ENCODE assay signal across 8 cellular contexts in the genomic region with DNA sequence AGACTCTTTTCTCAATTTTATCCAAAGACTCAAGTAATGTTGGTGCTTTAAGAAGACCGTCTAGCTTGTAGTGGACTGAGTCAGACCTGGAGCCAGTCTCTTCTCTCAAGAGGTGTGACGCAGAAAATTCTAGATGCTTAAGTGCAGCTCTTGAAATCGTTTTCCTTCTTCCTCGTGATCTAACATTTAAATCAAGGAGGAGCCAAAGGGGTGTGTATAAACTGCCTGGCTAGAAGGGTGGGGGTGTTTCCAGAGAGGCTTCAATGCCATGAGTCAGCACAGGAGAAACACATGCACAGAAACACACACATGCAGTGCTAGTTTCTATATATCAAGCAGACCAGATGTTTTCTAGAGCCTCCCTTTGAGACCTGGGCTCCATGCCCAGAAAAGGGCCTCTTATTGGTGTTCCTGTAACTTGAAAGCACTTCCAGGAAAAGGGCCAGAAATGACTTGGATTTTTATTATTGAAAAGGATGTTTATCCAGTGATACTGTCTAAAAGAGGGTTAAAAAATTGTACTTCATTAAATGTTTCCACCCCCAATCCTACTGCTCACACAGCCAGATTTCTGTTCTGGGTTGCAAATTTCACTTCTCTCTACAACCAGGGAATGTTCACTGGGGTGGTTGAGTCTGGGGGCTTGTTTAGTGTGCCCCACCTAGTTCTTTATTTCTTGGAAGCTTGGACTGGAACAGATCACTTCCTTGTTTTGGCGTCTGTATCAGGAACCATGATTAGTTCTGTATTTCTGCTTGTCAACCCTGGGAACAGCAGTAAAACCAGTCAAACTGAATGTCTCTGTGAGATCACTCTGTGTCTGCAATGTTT. TPM values are rescaled to one million over a fixed set of nuclear protein-coding genes. Genes with fewer than 3 reads are reported as not detected.
A peak's percentile ranks its signal among the peaks of the same experiment; 100 is the strongest.
DNase-seq lines count a peak whose midpoint lies in the region; ATAC-seq lines count a peak whose summit lies in the region.

TSS of gene CLIC2 (minus strand) at position 129 of the 831 bp plus-strand sequence. CDS start 187 bp downstream, outside the sequence.

- no peak within 1 kb of the TSS for H3K23ac ChIP-seq in neuronal stem cell (ENCODE audit: low read depth, low read length, poor library complexity)

- no CpG with 5 or more reads among the region's 5 CpGs for WGBS in neuronal stem cell (ENCODE audit: extremely low coverage in 2 of 2, insufficient read length in 2 of 2, insufficient replicate concordance in 1 of 2), 2 donors

- no peak within 1 kb of the TSS for H3K14ac ChIP-seq in neuronal stem cell (ENCODE audit: low read length)

- no peaks in the 10 kb centered on the region for H3K4me1 ChIP-seq in duodenal mucosa (ENCODE audit: control insufficient read depth in 1 of 2, insufficient read depth in 2 of 2, low read length in 2 of 2)
- H3K4me1 ChIP-seq in rectal smooth muscle tissue (ENCODE audit: control insufficient read depth, insufficient read depth, low read length) = no peaks in the 10 kb centered on the region
- H3K4me1 ChIP-seq in neuronal stem cell (ENCODE audit: control insufficient read depth in 2 of 2, insufficient read depth in 1 of 2, low read depth in 1 of 2, low read length in 2 of 2) = no peaks in the 10 kb centered on the region

- no peaks in the 10 kb centered on the region for H3K27me3 ChIP-seq in duodenal mucosa (ENCODE audit: control insufficient read depth in 1 of 2, insufficient read depth in 2 of 2, low read length in 2 of 2)
- H3K27me3 ChIP-seq in rectal smooth muscle tissue (ENCODE audit: control insufficient read depth, insufficient read depth, low read length) = no peaks in the 10 kb centered on the region
- no peaks in the 10 kb centered on the region for H3K27me3 ChIP-seq in neuronal stem cell (ENCODE audit: control insufficient read depth in 3 of 3, insufficient read depth in 3 of 3, low read depth in 1 of 3, low read length in 3 of 3)

- H3K27ac ChIP-seq in duodenal mucosa (ENCODE audit: low read depth, low read length) (peak within 1 kb of the TSS; percentile 20), rectal smooth muscle tissue (ENCODE audit: low read depth, low read length) (no peak within 1 kb of the TSS), neuronal stem cell (replicated peaks; ENCODE audit: low read length) (no peak within 1 kb of the TSS)

- peak within 1 kb of the TSS in 1 of 2 donors; percentile 43 for H3K9ac ChIP-seq in duodenal mucosa (ENCODE audit: low read depth in 1 of 2, low read length in 2 of 2)
- H3K9ac ChIP-seq in rectal smooth muscle tissue (ENCODE audit: low read length) = no peak within 1 kb of the TSS
- H3K9ac ChIP-seq in neuronal stem cell (ENCODE audit: low read depth, low read length, poor library complexity) = no peak within 1 kb of the TSS

- H2BK120ac ChIP-seq in neuronal stem cell (ENCODE audit: low read depth, low read length) = no peak within 1 kb of the TSS

- H2BK12ac ChIP-seq in neuronal stem cell (ENCODE audit: low read length) = no peak within 1 kb of the TSS

- no peak within 1 kb of the TSS for H4K91ac ChIP-seq in neuronal stem cell (ENCODE audit: low read depth, low read length, poor library complexity)

- H2AFZ ChIP-seq in neuronal stem cell (ENCODE audit: low read length) = no peak within 1 kb of the TSS

- no peaks in the 10 kb centered on the region for H3K79me1 ChIP-seq in neuronal stem cell (ENCODE audit: low read depth, low read length)

- H3K36me3 ChIP-seq in duodenal mucosa (ENCODE audit: control insufficient read depth in 1 of 2, insufficient read depth in 2 of 2, low read length in 2 of 2) (no peaks in the 10 kb centered on the region), rectal smooth muscle tissue (ENCODE audit: control insufficient read depth, insufficient read depth, low read length) (no peaks in the 10 kb centered on the region), neuronal stem cell (replicated peaks in 1 of 2; ENCODE audit: control insufficient read depth in 2 of 2, insufficient read depth in 2 of 2, low read length in 2 of 2) (no peaks in the 10 kb centered on the region)

- no peak within 1 kb of the TSS for H2BK15ac ChIP-seq in neuronal stem cell (ENCODE audit: low read length)

- ATAC-seq in HG03097 (IDR thresholded peaks at IDR 0.05; ENCODE audit: low FRiP score, unreplicated experiment) = no peak

- no peaks in the 10 kb centered on the region for H3K9me3 ChIP-seq in duodenal mucosa (ENCODE audit: control insufficient read depth in 1 of 2, low read length in 2 of 2)
- H3K9me3 ChIP-seq in neuronal stem cell (replicated peaks in 1 of 2; ENCODE audit: control insufficient read depth in 2 of 2, insufficient read depth in 1 of 2, low read depth in 1 of 2, low read length in 2 of 2) = no peaks in the 10 kb centered on the region

- H3K18ac ChIP-seq in neuronal stem cell (ENCODE audit: low read length) = no peak within 1 kb of the TSS

- no peak within 1 kb of the TSS for H3K4ac ChIP-seq in neuronal stem cell (ENCODE audit: low read length)

- peak; percentile 1 for DNase-seq in stimulated activated CD4-positive, alpha-beta T cell treated with anti-CD3 and anti-CD28 coated beads, Interleukin-1b, Interleukin-23, amount 100 ng/mL, for 48 hours
- no peak for DNase-seq in stimulated activated CD4-positive, alpha-beta T cell treated with anti-CD3 and anti-CD28 coated beads, Interleukin-4, amount 100 ng/mL, for 4 hours
- DNase-seq in NCI-H1105 (lab: John Stamatoyannopoulos, UW) (peak; percentile 56), neuronal stem cell (ENCODE audit: low spot score) (no peak)
- DNase-seq in stimulated activated CD4-positive, alpha-beta T cell treated with anti-CD3 and anti-CD28 coated beads, Interleukin-2, amount 100 ng/mL, for 24 hours = no peak

- H3K4me3 ChIP-seq in duodenal mucosa (ENCODE audit: low read depth in 1 of 2, low read length in 2 of 2) = peak within 1 kb of the TSS; percentile 50
- peak within 1 kb of the TSS; percentile 34 for H3K4me3 ChIP-seq in rectal smooth muscle tissue (ENCODE audit: low read length)
- H3K4me3 ChIP-seq in neuronal stem cell (ENCODE audit: low read length in 2 of 2) = no peak within 1 kb of the TSS

- no peak within 1 kb of the TSS for H2BK5ac ChIP-seq in neuronal stem cell (ENCODE audit: low read length)

- H2AK5ac ChIP-seq in neuronal stem cell (ENCODE audit: low read depth, low read length) = no peak within 1 kb of the TSS

- no peak within 1 kb of the TSS for H3K4me2 ChIP-seq in neuronal stem cell (ENCODE audit: insufficient read depth, low read length, poor library complexity, severe bottlenecking)

- H4K8ac ChIP-seq in neuronal stem cell (ENCODE audit: low read depth, low read length) = no peak within 1 kb of the TSS

RNA-seq across cellular contexts. Expression of gene CLIC2, which starts in this region (rescaled TPM):
- polyA plus RNA-seq in neuronal stem cell (2013, experiment 1 of 2) = 0.40 TPM
- 0.30 TPM for polyA plus RNA-seq in neuronal stem cell (2013, experiment 2 of 2)

Comparison
In these comparisons a context has a peak if more than half of its experiments do, and no peak if none do; other contexts are left out.
1. DNase-seq: peak in stimulated activated CD4-positive, alpha-beta T cell treated with anti-CD3 and anti-CD28 coated beads, Interleukin-1b, Interleukin-23, amount 100 ng/mL, for 48 hours (single experiment) and NCI-H1105 (single experiment); none in stimulated activated CD4-positive, alpha-beta T cell treated with anti-CD3 and anti-CD28 coated beads, Interleukin-4, amount 100 ng/mL, for 4 hours (0 of 2), stimulated activated CD4-positive, alpha-beta T cell treated with anti-CD3 and anti-CD28 coated beads, Interleukin-2, amount 100 ng/mL, for 24 hours (0 of 2) and neuronal stem cell (single experiment).
2. H3K4me3 ChIP-seq: peak in duodenal mucosa (2 of 2) and rectal smooth muscle tissue (single experiment); none in neuronal stem cell (0 of 2).